Comparison of ENCODE assay signal across 1 cellular context in the genomic region with DNA sequence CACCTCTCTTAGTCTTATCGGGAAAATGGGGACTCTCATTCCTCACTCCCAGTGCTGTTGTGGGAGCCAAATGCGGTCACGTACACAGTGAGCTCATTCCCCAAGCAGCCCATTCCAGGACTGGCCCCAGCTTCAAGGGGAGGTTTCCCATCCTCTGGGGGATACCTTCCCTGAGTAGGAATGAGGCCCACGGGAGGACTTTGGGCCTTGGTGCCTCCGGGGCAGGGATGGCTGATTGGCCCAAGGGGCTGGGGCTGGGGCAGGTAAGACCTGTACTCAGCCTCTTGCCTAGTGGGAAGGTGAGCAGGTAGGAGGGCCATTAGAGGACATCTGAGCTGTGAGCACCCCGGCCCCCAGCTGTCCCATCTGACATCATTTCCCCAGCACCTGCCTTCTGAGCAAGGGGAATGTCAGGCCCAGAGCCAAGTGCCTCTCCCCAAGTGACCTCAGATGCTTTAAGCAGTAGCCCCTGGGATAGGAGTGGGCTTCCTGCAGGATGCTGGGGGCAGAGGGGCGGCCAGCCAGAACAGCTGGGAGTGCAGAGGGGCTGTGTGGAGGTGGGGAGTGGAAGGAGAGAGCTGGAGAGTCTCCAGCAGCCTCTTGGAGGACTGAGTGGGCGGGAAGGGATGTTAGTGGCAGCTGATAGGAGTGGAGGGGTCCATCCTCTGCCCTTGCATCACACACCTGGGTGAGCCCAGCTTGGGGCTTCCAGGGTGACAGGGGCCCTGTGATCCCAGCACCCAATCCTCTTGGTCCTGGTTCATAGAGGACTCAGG.
TF ChIP-seq lines count a peak whose summit lies in the region.

No MANE protein-coding gene starts in this region.

TF ChIP-seq in IMR-90, 13 proteins besides CTCF, POLR2A, EP300 and RAD21:
- no peak for TF ChIP-seq RCOR1 (IDR thresholded peaks at IDR 0.05; ENCODE audit: insufficient replicate concordance, low read length)
- no peak for TF ChIP-seq BHLHE40 (IDR thresholded peaks at IDR 0.05; ENCODE audit: low read depth, low read length)
- TF ChIP-seq SMC3 (IDR thresholded peaks at IDR 0.05; ENCODE audit: low read depth, low read length) = no peak
- TF ChIP-seq MAFK (IDR thresholded peaks at IDR 0.05; ENCODE audit: low read depth, low read length) = no peak
- TF ChIP-seq NFE2L2 (IDR thresholded peaks at IDR 0.05; ENCODE audit: low read depth, low read length) = no peak
- no peak for TF ChIP-seq RFX5 (IDR thresholded peaks at IDR 0.05; ENCODE audit: low read depth, low read length)
- TF ChIP-seq CEBPB (IDR thresholded peaks at IDR 0.05; ENCODE audit: low read depth, low read length) = no peak
- TF ChIP-seq MXI1 (IDR thresholded peaks at IDR 0.05; ENCODE audit: borderline replicate concordance, low read depth, low read length) = no peak
- TF ChIP-seq FOS (IDR thresholded peaks at IDR 0.05; ENCODE audit: low read depth, low read length) = no peak
- TF ChIP-seq MAZ (IDR thresholded peaks at IDR 0.05; ENCODE audit: borderline replicate concordance, low read depth, low read length) = no peak
- TF ChIP-seq CHD1 (IDR thresholded peaks at IDR 0.05; ENCODE audit: low read depth, low read length) = no peak
- TF ChIP-seq, protein P1, sequence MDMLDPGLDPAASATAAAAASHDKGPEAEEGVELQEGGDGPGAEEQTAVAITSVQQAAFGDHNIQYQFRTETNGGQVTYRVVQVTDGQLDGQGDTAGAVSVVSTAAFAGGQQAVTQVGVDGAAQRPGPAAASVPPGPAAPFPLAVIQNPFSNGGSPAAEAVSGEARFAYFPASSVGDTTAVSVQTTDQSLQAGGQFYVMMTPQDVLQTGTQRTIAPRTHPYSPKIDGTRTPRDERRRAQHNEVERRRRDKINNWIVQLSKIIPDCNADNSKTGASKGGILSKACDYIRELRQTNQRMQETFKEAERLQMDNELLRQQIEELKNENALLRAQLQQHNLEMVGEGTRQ (IDR thresholded peaks at IDR 0.05; ENCODE audit: low read depth, low read length) = no peak
- TF ChIP-seq, protein P2, sequence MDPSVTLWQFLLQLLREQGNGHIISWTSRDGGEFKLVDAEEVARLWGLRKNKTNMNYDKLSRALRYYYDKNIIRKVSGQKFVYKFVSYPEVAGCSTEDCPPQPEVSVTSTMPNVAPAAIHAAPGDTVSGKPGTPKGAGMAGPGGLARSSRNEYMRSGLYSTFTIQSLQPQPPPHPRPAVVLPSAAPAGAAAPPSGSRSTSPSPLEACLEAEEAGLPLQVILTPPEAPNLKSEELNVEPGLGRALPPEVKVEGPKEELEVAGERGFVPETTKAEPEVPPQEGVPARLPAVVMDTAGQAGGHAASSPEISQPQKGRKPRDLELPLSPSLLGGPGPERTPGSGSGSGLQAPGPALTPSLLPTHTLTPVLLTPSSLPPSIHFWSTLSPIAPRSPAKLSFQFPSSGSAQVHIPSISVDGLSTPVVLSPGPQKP (IDR thresholded peaks at IDR 0.05; ENCODE audit: borderline replicate concordance, low read depth, low read length) = no peak
TF ChIP-seq in IMR-90: peak in this region for 0.
